In genomic region chr10:91552706-91553105, GRCh38 we compare ENCODE assay signal across 10 cellular contexts.
A peak's percentile ranks its signal among the peaks of the same experiment; 100 is the strongest.
DNase-seq lines count a peak whose midpoint lies in the region; ATAC-seq, FAIRE-seq and TF ChIP-seq lines count a peak whose summit lies in the region.
"Had no signal": no experiment of that assay in that cellular context is flagged by ENCODE, and none has a peak within 500 bp of the region (broad histone marks: within the 10 kb centered on the region; RNA-seq: fewer than 3 reads in every experiment).

No MANE protein-coding gene starts in this region.

- peak; percentile 76 to 85 (median 78) for ATAC-seq in pancreas
- ATAC-seq in GM21737 (IDR thresholded peaks at IDR 0.05; ENCODE audit: unreplicated experiment), result no peak
- ATAC-seq: left colon had no signal

- WGBS in pancreas, 2 donors, result 36 to 39% methylated on average over 7 of the region's 7 CpGs
- WGBS in spleen, 5 donors, result 81 to 91% (median 87%) methylated on average over 7 of the region's 7 CpGs

- no peaks in the 10 kb centered on the region for H3K79me2 ChIP-seq in fibroblast of lung (ENCODE audit: control insufficient read depth, insufficient read depth, low read length)

- peak; percentile 21 for TF ChIP-seq CTCF in GM06990 (IDR thresholded peaks at IDR 0.05; ENCODE audit: insufficient read depth, low read length, poor library complexity, severe bottlenecking)
- TF ChIP-seq CTCF in fibroblast of lung (conservative IDR thresholded peaks at IDR 0.05 in 1 of 2, IDR thresholded peaks at IDR 0.05 in 1 of 2; ENCODE audit: low read depth in 1 of 2, low read length in 2 of 2), result peak; percentile 49 to 51
- TF ChIP-seq CTCF in pancreas (IDR thresholded peaks at IDR 0.05), result peak; percentile 44 to 53 (median 46)
- TF ChIP-seq CTCF in spleen (IDR thresholded peaks at IDR 0.05 in 8 of 11, conservative IDR thresholded peaks at IDR 0.05 in 3 of 11), result no peak

- H3K27me3 ChIP-seq in GM06990 (replicated peaks; ENCODE audit: control insufficient read depth, insufficient read depth, low read length), result no peaks in the 10 kb centered on the region; the same call in 1 of the 2 replicates
- no peaks in the 10 kb centered on the region for H3K27me3 ChIP-seq in fibroblast of lung (ENCODE audit: control insufficient read depth, insufficient read depth, low read length)
- H3K27me3 ChIP-seq in pancreas, result no peaks in the 10 kb centered on the region
- H3K27me3 ChIP-seq in spleen (replicated peaks in 1 of 7), result no peaks in the 10 kb centered on the region

- H3K4me1 ChIP-seq in fibroblast of lung (ENCODE audit: control insufficient read depth, extremely low read depth, insufficient read depth, low read length) (no peaks in the 10 kb centered on the region), pancreas (peaks cover 14 to 30% (median 27%) of the 10 kb centered on the region in 3 donors), spleen (peaks cover 0 to 7% (median 0%) of the 10 kb centered on the region in 6 donors)

- no peak overlapping the region for H3K9ac ChIP-seq in fibroblast of lung (ENCODE audit: insufficient read depth, low read length)

- no peak overlapping the region for H2AFZ ChIP-seq in fibroblast of lung (ENCODE audit: low read length)

- no peaks in the 10 kb centered on the region for H3K36me3 ChIP-seq in GM06990 (ENCODE audit: control insufficient read depth, insufficient read depth, low read length)
- no peaks in the 10 kb centered on the region for H3K36me3 ChIP-seq in fibroblast of lung (ENCODE audit: control insufficient read depth, insufficient read depth, low read length)
- no peaks in the 10 kb centered on the region for H3K36me3 ChIP-seq in pancreas
- no peaks in the 10 kb centered on the region for H3K36me3 ChIP-seq in spleen

- no peak overlapping the region for H3K4me3 ChIP-seq in GM06990 (replicated peaks; ENCODE audit: low read depth, low read length)
- H3K4me3 ChIP-seq in fibroblast of lung (replicated peaks in 1 of 4; ENCODE audit: control extremely low read depth in 1 of 4, insufficient read depth in 1 of 4, low read depth in 3 of 4, low read length in 4 of 4), result no peak overlapping the region
- H3K4me3 ChIP-seq in pancreas, result no peak overlapping the region
- no peak overlapping the region for H3K4me3 ChIP-seq in spleen

- no peaks in the 10 kb centered on the region for H4K20me1 ChIP-seq in fibroblast of lung (ENCODE audit: control insufficient read depth, extremely low read depth, insufficient read depth, low read length)

- H3K27ac ChIP-seq in fibroblast of lung (ENCODE audit: insufficient read depth, low read length), result no peak overlapping the region
- no peak overlapping the region for H3K27ac ChIP-seq in pancreas
- H3K27ac ChIP-seq in spleen, result peak overlapping the region in 2 of 8 donors; percentile 11 to 37

- H3K4me2 ChIP-seq in fibroblast of lung (ENCODE audit: extremely low read depth, insufficient read depth, low read length), result no peak overlapping the region

- no peak for FAIRE-seq in pancreas (lab: Jason Lieb, UNC)

- DNase-seq in GM06990 (ENCODE audit: extremely low read depth, insufficient read length) (no peak), OCI-M1 (lab: John Stamatoyannopoulos, UW) (peak; percentile 40), fibroblast of lung (ENCODE audit: low read depth in 2 of 2) (peak in 1 of 2 donors; percentile 41), pancreas (peak; percentile 64 to 78 (median 70)), spleen (no peak), DMS114 treated with DMSO at 0.1 percent for 48 hours (lab: John Stamatoyannopoulos, UW; ENCODE audit: unreplicated experiment) (no peak), LoVo (ENCODE audit: low spot score) (no peak)
- DNase-seq: activated naive CD4-positive, alpha-beta T cell treated with anti-CD3 and anti-CD28 coated beads, Interleukin-2, amount 50 U/mL, for 16 hours had no signal

- H3K9me3 ChIP-seq in fibroblast of lung (ENCODE audit: control insufficient read depth, insufficient read depth, low read depth, low read length) (no peaks in the 10 kb centered on the region), pancreas (no peaks in the 10 kb centered on the region), spleen (no peaks in the 10 kb centered on the region)

- no peak for TF ChIP-seq POLR2A in spleen (IDR thresholded peaks at IDR 0.05)

- intact Hi-C loops in pancreas (cut with DNase I), result loop anchor here in 1 of 3 donors (10.0 kb wide), 1 partner anchor 72 kb away; no protein-coding TSS in a partner anchor
- intact Hi-C loops in spleen (cut with DNase I; ENCODE audit: low total_unique reads), result no loop called here

Comparison
In these comparisons a context has a peak if more than half of its experiments do, and no peak if none do; other contexts are left out.
1. DNase-seq: peak in OCI-M1 (single experiment) and pancreas (6 of 6); none in GM06990 (single experiment), spleen (single experiment), DMS114 treated with DMSO at 0.1 percent for 48 hours (single experiment) and LoVo (single experiment).
2. CTCF ChIP-seq: peak in GM06990 (single experiment), fibroblast of lung (2 of 2) and pancreas (4 of 4); none in spleen (0 of 11).